In genomic region chr3:43087249-43087776, GRCh38 we compare ENCODE assay signal across 20 cellular contexts. TPM values are rescaled to one million over a fixed set of nuclear protein-coding genes. Genes with fewer than 3 reads are reported as not detected.
DNase-seq lines count a peak whose midpoint lies in the region; ATAC-seq, FAIRE-seq and TF ChIP-seq lines count a peak whose summit lies in the region.
"Had no signal": no experiment of that assay in that cellular context is flagged by ENCODE, and none has a peak within 500 bp of the region (broad histone marks: within the 10 kb centered on the region; RNA-seq: fewer than 3 reads in every experiment).

No MANE protein-coding gene starts in this region.

- no peak overlapping the region for H3K4me3 ChIP-seq in K562
- no peak overlapping the region for H3K4me3 ChIP-seq in HepG2 (replicated peaks in 1 of 3; ENCODE audit: insufficient read depth in 1 of 3, low read depth in 2 of 3, low read length in 3 of 3)
- H3K4me3 ChIP-seq in kidney (ENCODE audit: low read length in 2 of 2), result no peak overlapping the region
- H3K4me3 ChIP-seq: ascending aorta, BLaER1, esophagus muscularis mucosa, neural progenitor cell, thyroid gland had no signal

- DNase-seq in ELF-1 (ENCODE audit: low read depth, low spot score) (peak; percentile 10), HT-29 (ENCODE audit: low spot score) (peak; percentile 6), K562 (ENCODE audit: extremely low read depth in 1 of 4, low spot score in 3 of 4) (peak in 1 of 4 experiments; percentile 30), HepG2 (ENCODE audit: low spot score) (no peak), nucleus accumbens (lab: John Stamatoyannopoulos, UW) (no peak), NCI-H128 (lab: John Stamatoyannopoulos, UW; ENCODE audit: unreplicated experiment) (no peak), kidney (no peak)
- no peak for DNase-seq in stimulated activated CD4-positive, alpha-beta T cell treated with anti-CD3 and anti-CD28 coated beads, Interleukin-4, amount 100 ng/mL, for 24 hours
- DNase-seq: activated naive CD4-positive, alpha-beta T cell; dermis blood vessel endothelial cell; NCI-H1417; NCI-H446; NK-92 treated with Interleukin-12 subunit alpha and Interleukin-12 subunit beta, amount 100 ng/mL, for 24 hours; SHP77; T-helper 2 cell; thyroid gland had no signal

- TF ChIP-seq POLR2A in K562 (conservative IDR thresholded peaks at IDR 0.05) (no peak), HepG2 (IDR thresholded peaks at IDR 0.05; ENCODE audit: insufficient read depth in 1 of 2, low read depth in 2 of 2, low read length in 2 of 2) (no peak)

- H3K9ac ChIP-seq in K562 (ENCODE audit: insufficient read depth in 1 of 2, low read depth in 2 of 2, low read length in 2 of 2) (no peak overlapping the region), HepG2 (ENCODE audit: insufficient read depth, low read depth, low read length) (no peak overlapping the region), kidney (ENCODE audit: low read length in 2 of 2) (no peak overlapping the region)
- H3K9ac ChIP-seq: BLaER1, neural progenitor cell had no signal

- H3K27ac ChIP-seq in K562 (ENCODE audit: extremely low read depth, low read depth, low read length) (no peak overlapping the region), HepG2 (ENCODE audit: extremely low read length, insufficient read depth, low read length) (no peak overlapping the region), kidney (ENCODE audit: low read depth in 2 of 2, low read length in 2 of 2) (no peak overlapping the region)
- H3K27ac ChIP-seq: ascending aorta, BLaER1, esophagus muscularis mucosa, neural progenitor cell, thyroid gland had no signal

- H2AFZ ChIP-seq in K562 (ENCODE audit: low read depth, low read length) (no peak overlapping the region), HepG2 (ENCODE audit: low read length) (no peak overlapping the region)
- H2AFZ ChIP-seq: neural progenitor cell had no signal

- no peaks in the 10 kb centered on the region for H3K9me3 ChIP-seq in K562 (replicated peaks; ENCODE audit: control insufficient read depth, insufficient read depth, low read depth, low read length)
- no peaks in the 10 kb centered on the region for H3K9me3 ChIP-seq in HepG2 (ENCODE audit: low read length)
- no peaks in the 10 kb centered on the region for H3K9me3 ChIP-seq in kidney (ENCODE audit: control insufficient read depth in 1 of 2, low read length in 2 of 2)
- H3K9me3 ChIP-seq: ascending aorta, BLaER1, esophagus muscularis mucosa, thyroid gland had no signal

- FAIRE-seq in K562 (lab: Jason Lieb, UNC) (peak; percentile 48), HepG2 (lab: Jason Lieb, UNC) (no peak), kidney (lab: Jason Lieb, UNC) (no peak)

- TF ChIP-seq RAD21 in K562 (CRISPR knock-in tag; conservative IDR thresholded peaks at IDR 0.05 in 1 of 2, IDR thresholded peaks at IDR 0.05 in 1 of 2) (peak; percentile 26 to 55; a peak in 3 of 4 replicates), HepG2 (CRISPR knock-in tag; IDR thresholded peaks at IDR 0.05) (no peak)

- TF ChIP-seq EP300 in K562 (IDR thresholded peaks at IDR 0.05; ENCODE audit: low read length) (no peak), HepG2 (IDR thresholded peaks at IDR 0.05; ENCODE audit: low read depth in 2 of 2, low read length in 2 of 2) (no peak), HepG2 (CRISPR knock-in tag; IDR thresholded peaks at IDR 0.05; ENCODE audit: borderline replicate concordance) (no peak)

- POLR2A ChIA-PET in K562 (lab: Yijun Ruan, JAX), result interaction anchor here (0.6 to 2.3 kb wide), 5 partner anchors 9 to 376 kb away, joined by 3 to 5 read pairs (median 3); no protein-coding TSS in a partner anchor
- POLR2A ChIA-PET in HepG2 (lab: Yijun Ruan, JAX), result no interaction called here

- no peaks in the 10 kb centered on the region for H3K36me3 ChIP-seq in K562 (ENCODE audit: control insufficient read depth, insufficient read depth, low read length)
- peaks cover 0 to 1% of the 10 kb centered on the region in 2 experiments; a peak in 1 of 5 replicates for H3K36me3 ChIP-seq in HepG2 (replicated peaks in 1 of 2; ENCODE audit: control insufficient read depth in 1 of 2, insufficient read depth in 2 of 2, low read length in 2 of 2)
- no peaks in the 10 kb centered on the region for H3K36me3 ChIP-seq in kidney (ENCODE audit: control insufficient read depth in 1 of 2, insufficient read depth in 2 of 2, low read length in 2 of 2)
- H3K36me3 ChIP-seq: ascending aorta, neural progenitor cell, thyroid gland had no signal

- in situ Hi-C loops in K562 (cut with MboI), result no loop called here
- in situ Hi-C loops in HepG2 (cut with HindIII; ENCODE audit: extremely low pct_ligation_motif_present, low pct_unique_long_range_greater_than_20kb), result no loop called here

- ATAC-seq in K562 (peak; percentile 78), HepG2 (peak; percentile 43; the same call in 1 of the 3 replicates)

- 31% methylated on average over 5 of the region's 5 CpGs for WGBS in K562 (ENCODE audit: insufficient coverage, low coverage, missing lambda C conversion rate)
- 94% methylated on average over 2 of the region's 5 CpGs for WGBS in HepG2 (ENCODE audit: low lambda C conversion rate)

- peak; percentile 33 to 49 (median 42); a peak in 5 of 6 replicates for TF ChIP-seq CTCF in K562 (IDR thresholded peaks at IDR 0.05 in 2 of 3, conservative IDR thresholded peaks at IDR 0.05 in 1 of 3; ENCODE audit: insufficient read depth in 2 of 3, low read depth in 1 of 3, low read length in 3 of 3)
- TF ChIP-seq CTCF in HepG2 (CRISPR knock-in tag; IDR thresholded peaks at IDR 0.05), result peak; percentile 24; the same call in 1 of the 2 replicates
- TF ChIP-seq CTCF in kidney (IDR thresholded peaks at IDR 0.05; ENCODE audit: borderline replicate concordance, extremely low read depth, insufficient read depth), result no peak

- intact Hi-C loops in K562 (cut with micrococcal nuclease), result no loop called here
- intact Hi-C loops in HepG2 (cut with micrococcal nuclease; ENCODE audit: unreplicated experiment), result no loop called here
- intact Hi-C loops in kidney (cut with DNase I), result no loop called here

- H3K27me3 ChIP-seq in K562 (ENCODE audit: control insufficient read depth in 2 of 2, insufficient read depth in 2 of 2, low read length in 2 of 2), result no peaks in the 10 kb centered on the region
- no peaks in the 10 kb centered on the region for H3K27me3 ChIP-seq in HepG2 (ENCODE audit: control insufficient read depth in 1 of 2, insufficient read depth in 2 of 2, low read length in 2 of 2)
- H3K27me3 ChIP-seq: ascending aorta, BLaER1, esophagus muscularis mucosa, neural progenitor cell, thyroid gland had no signal

- no peaks in the 10 kb centered on the region for H3K79me2 ChIP-seq in K562 (ENCODE audit: control insufficient read depth, insufficient read depth, low read length)
- no peaks in the 10 kb centered on the region for H3K79me2 ChIP-seq in HepG2 (ENCODE audit: insufficient read depth, low read length)

- H3K9me1 ChIP-seq in K562 (ENCODE audit: control insufficient read depth, insufficient read depth, low read length), result no peaks in the 10 kb centered on the region

- BruUV-seq in K562 (replicated peaks; lab: Mats Ljungman, UMichigan) (no TSS peak), HepG2 (replicated peaks; lab: Mats Ljungman, UMichigan) (no TSS peak)

- H3K4me2 ChIP-seq in K562 (ENCODE audit: insufficient read depth, low read length) (no peak overlapping the region), HepG2 (ENCODE audit: low read depth, low read length) (no peak overlapping the region)
- H3K4me2 ChIP-seq: BLaER1, neural progenitor cell had no signal

- H4K20me1 ChIP-seq in K562 (replicated peaks; ENCODE audit: control insufficient read depth, insufficient read depth, low read length) (peaks cover 7% of the 10 kb centered on the region), HepG2 (ENCODE audit: insufficient read depth, low read length) (no peaks in the 10 kb centered on the region)

- H3K4me1 ChIP-seq in K562 (replicated peaks in 1 of 2; ENCODE audit: control insufficient read depth in 2 of 2, insufficient read depth in 2 of 2, low read length in 2 of 2), result peaks cover 0 to 10% of the 10 kb centered on the region in 2 experiments; a peak in 3 of 5 replicates
- H3K4me1 ChIP-seq in HepG2 (ENCODE audit: insufficient read depth, low read length), result no peaks in the 10 kb centered on the region
- no peaks in the 10 kb centered on the region for H3K4me1 ChIP-seq in kidney (ENCODE audit: control insufficient read depth in 1 of 2, insufficient read depth in 1 of 2, low read depth in 1 of 2, low read length in 2 of 2)
- H3K4me1 ChIP-seq: ascending aorta, BLaER1, neural progenitor cell, thyroid gland had no signal

- CTCF ChIA-PET in K562 (lab: Yijun Ruan, JAX; ENCODE audit: low intra/inter-chr PET ratio) (no interaction called here), HepG2 (lab: Yijun Ruan, JAX; ENCODE audit: low intra/inter-chr PET ratio, low total read pairs) (no interaction called here)

RNA-seq across cellular contexts. Expression of gene POMGNT2, which starts 18.6 kb away (rescaled TPM):
- total RNA-seq in HT-29 (2014; rRNA removed; shearing (Covaris generic)), result 17.2 and 18.0 TPM in 2 replicates
- total RNA-seq in K562 (2011; cell fraction: chromatin; rRNA removed; ENCODE audit: low replicate concordance), result 5.8 and 16.8 TPM in 2 replicates
- total RNA-seq in K562 (2011; cell fraction: nucleolus; rRNA removed), result 17.5 and 24.3 TPM in 2 replicates
- 15.8 and 20.2 TPM in 2 replicates for total RNA-seq in K562 (2011; cell fraction: nucleoplasm; rRNA removed)
- 14.1 and 16.0 TPM in 2 replicates for total RNA-seq in K562 (2014; rRNA removed)
- 4.5 and 5.8 TPM in 2 replicates for total RNA-seq in K562 (2014; rRNA removed; fragmentation: Illumina TruSeq; extraction: Trizol)
- total RNA-seq in K562 (2015; rRNA removed; fragmentation: Illumina TruSeq; extraction: Trizol), result 9.8 and 10.8 TPM in 2 replicates
- 13.1 and 13.3 TPM in 2 replicates for total RNA-seq in K562 (2021)
- polyA plus RNA-seq in K562 (2011; rRNA removed), result 12.1 and 16.9 TPM in 2 replicates
- polyA plus RNA-seq in K562 (2011; cell fraction: cytosol; rRNA removed), result 20.8 and 35.7 TPM in 2 replicates
- polyA plus RNA-seq in K562 (2011; cell fraction: nucleus; rRNA removed), result 10.2 and 14.5 TPM in 2 replicates
- polyA plus RNA-seq in K562 (2012), result 12.2 and 18.6 TPM in 2 replicates
- polyA plus RNA-seq in K562 (2014; fragmentation: Illumina TruSeq; extraction: Trizol), result 10.3 and 13.5 TPM in 2 replicates
- 1 to 10 TPM in 1 of 2 experiments, under 1 TPM in 1; 0.65 to 1.1 TPM for polyA plus RNA-seq in K562 (2014; fragmentation: Nextera tagmentation; extraction: Ambion mirVana)
- 11.9 and 13.9 TPM in 2 replicates for polyA plus RNA-seq in K562 (2014; rRNA removed)
- polyA minus RNA-seq in K562 (2011; rRNA and poly(A)+ RNA removed), result 7.0 and 10.0 TPM in 2 replicates
- polyA minus RNA-seq in K562 (2011; cell fraction: cytosol; rRNA and poly(A)+ RNA removed), result 9.9 and 10.3 TPM in 2 replicates
- polyA minus RNA-seq in K562 (2011; cell fraction: nucleus; rRNA and poly(A)+ RNA removed), result 3.1 and 5.0 TPM in 2 replicates
- 9.9 and 12.4 TPM in 2 replicates for total RNA-seq in HepG2 (2016; rRNA removed; fragmentation: Illumina TruSeq; extraction: Trizol)
- total RNA-seq in HepG2 (2016; cell fraction: cytosol; rRNA removed; fragmentation: Illumina TruSeq; extraction: Trizol; ENCODE audit: low read depth), result 7.4 and 8.0 TPM in 2 replicates
- 9.0 and 12.9 TPM in 2 replicates for total RNA-seq in HepG2 (2016; cell fraction: insoluble cytoplasmic fraction; rRNA removed; fragmentation: Illumina TruSeq; extraction: Trizol)
- total RNA-seq in HepG2 (2016; cell fraction: membrane; rRNA removed; fragmentation: Illumina TruSeq; extraction: Trizol), result 16.3 and 18.9 TPM in 2 replicates
- 6.7 and 8.1 TPM in 2 replicates for total RNA-seq in HepG2 (2016; cell fraction: nucleus; rRNA removed; fragmentation: Illumina TruSeq; extraction: Trizol)
- polyA plus RNA-seq in HepG2 (2011; rRNA removed), result 10.5 and 12.1 TPM in 2 replicates
- 9.6 and 13.2 TPM in 2 replicates for polyA plus RNA-seq in HepG2 (2011; cell fraction: cytosol; rRNA removed)
- 6.6 and 8.5 TPM in 2 replicates for polyA plus RNA-seq in HepG2 (2011; cell fraction: nucleus; rRNA removed)
- polyA plus RNA-seq in HepG2 (2012), result 4.6 and 5.9 TPM in 2 replicates
- polyA plus RNA-seq in HepG2 (2016; cell fraction: cytosol; fragmentation: Illumina TruSeq; extraction: Trizol; ENCODE audit: low read depth), result 8.9 and 9.9 TPM in 2 replicates
- polyA plus RNA-seq in HepG2 (2016; cell fraction: insoluble cytoplasmic fraction; fragmentation: Illumina TruSeq; extraction: Trizol; ENCODE audit: low read depth), result 9.0 and 11.6 TPM in 2 replicates
- 17.5 and 18.5 TPM in 2 replicates for polyA plus RNA-seq in HepG2 (2016; cell fraction: membrane; fragmentation: Illumina TruSeq; extraction: Trizol; ENCODE audit: low read depth)
- polyA plus RNA-seq in HepG2 (2016; cell fraction: nucleus; fragmentation: Illumina TruSeq; extraction: Trizol; ENCODE audit: insufficient read depth, low read depth), result 13.6 and 15.1 TPM in 2 replicates
- polyA minus RNA-seq in HepG2 (2011; rRNA and poly(A)+ RNA removed; ENCODE audit: low replicate concordance), result 13.6 and 22.5 TPM in 2 replicates
- 4.5 and 4.6 TPM in 2 replicates for polyA minus RNA-seq in HepG2 (2011; cell fraction: cytosol; rRNA and poly(A)+ RNA removed)
- polyA minus RNA-seq in HepG2 (2011; cell fraction: nucleus; rRNA and poly(A)+ RNA removed), result 2.3 and 2.6 TPM in 2 replicates
- total RNA-seq in kidney, result 15.4 TPM
- polyA plus RNA-seq in kidney (ENCODE audit: insufficient read depth, low read depth, low replicate concordance), result 16.0 TPM

Comparison
In these comparisons a context has a peak if more than half of its experiments do, and no peak if none do; other contexts are left out.
1. DNase-seq: peak in ELF-1 (single experiment) and HT-29 (single experiment); none in HepG2 (single experiment), nucleus accumbens (0 of 56), stimulated activated CD4-positive, alpha-beta T cell treated with anti-CD3 and anti-CD28 coated beads, Interleukin-4, amount 100 ng/mL, for 24 hours (single experiment), NCI-H128 (single experiment) and kidney (single experiment).